Comparison of ENCODE assay signal across 34 cellular contexts in the genomic region with DNA sequence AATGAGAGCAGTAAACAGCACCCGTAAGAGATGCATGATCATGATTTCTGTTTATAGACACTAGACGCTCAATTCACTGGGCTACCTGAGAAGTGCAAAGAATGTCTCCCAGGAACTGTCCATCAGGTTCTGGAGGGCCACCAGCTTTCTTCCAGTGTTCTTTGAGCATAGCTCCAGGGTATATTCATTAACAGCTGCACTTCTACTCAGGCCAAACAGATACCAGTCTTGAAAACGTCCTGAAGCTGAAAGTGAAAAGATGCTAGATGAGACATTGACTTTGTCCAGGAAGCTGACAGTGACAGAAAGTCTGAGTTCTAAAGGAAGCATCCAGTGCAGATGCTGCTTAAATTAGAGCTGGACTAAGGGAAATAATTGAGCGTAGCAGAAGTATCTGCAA.
"Had no signal": no experiment of that assay in that cellular context is flagged by ENCODE, and none has a peak within 500 bp of the region (broad histone marks: within the 10 kb centered on the region; RNA-seq: fewer than 3 reads in every experiment).

No MANE protein-coding gene starts in this region.

- H3K27me3 ChIP-seq: adrenal gland, body of pancreas, brain microvascular endothelial cell, breast epithelium had no signal

- H3K27me3 Mint-ChIP-seq: activated B cell treated with CpG ODN at 0.5 μM for 24 hours; activated CD4-positive, alpha-beta memory T cell treated with anti-CD3 and anti-CD28 coated beads for 36 hours; activated CD4-positive, alpha-beta T cell treated with anti-CD3 and anti-CD28 coated beads, Interleukin-2, amount 10 ng/mL, durations not matched to agents 24 days and 14 days; activated CD8-positive, alpha-beta T cell treated with anti-CD3 and anti-CD28 coated beads for 36 hours; activated naive CD8-positive, alpha-beta T cell treated with anti-CD3 and anti-CD28 coated beads for 36 hours; activated T-helper 17 cell treated with anti-CD3 and anti-CD28 coated beads, Interleukin-2, amount 50 U/mL, for 72 hours had no signal

- H3K27ac Mint-ChIP-seq: activated B cell treated with CpG ODN at 0.5 μM for 24 hours; activated CD4-positive, alpha-beta memory T cell treated with anti-CD3 and anti-CD28 coated beads for 36 hours; activated CD4-positive, alpha-beta T cell treated with anti-CD3 and anti-CD28 coated beads, Interleukin-2, amount 10 ng/mL, durations not matched to agents 24 days and 14 days; activated CD8-positive, alpha-beta T cell treated with anti-CD3 and anti-CD28 coated beads for 36 hours; activated naive CD4-positive, alpha-beta T cell treated with anti-CD3 and anti-CD28 coated beads for 36 hours; activated naive CD4-positive, alpha-beta T cell treated with anti-CD3 and anti-CD28 coated beads, Interleukin-2, amount 50 U/mL, for 72 hours; activated naive CD8-positive, alpha-beta T cell treated with anti-CD3 and anti-CD28 coated beads for 36 hours; activated T-cell treated with anti-CD3 and anti-CD28 coated beads, Interleukin-2, amount 50 U/mL, for 72 hours; activated T-helper 1 cell treated with anti-CD3 and anti-CD28 coated beads, Interleukin-12 subunit alpha, Interleukin-12 subunit beta, Interleukin-2, Interleukin-4 antibody, amounts not matched to agents 30 ng/mL and 10 ng/mL and 1 ng/mL, durations not matched to agents 14 hours and 24 hours and 36 hours; activated T-helper 17 cell treated with anti-CD3 and anti-CD28 coated beads, Interleukin-2, amount 50 U/mL, for 72 hours; T-helper 1 cell treated with Interleukin-12 subunit alpha and Interleukin-12 subunit beta and Interleukin-4 antibody, amounts not matched to agents 30 μg/mL and 1 μg/mL, for 36 hours; T-helper 2 cell treated with Interferon-gamma antibody and Interleukin-4, amounts not matched to agents 5 μg/mL and 100 μg/mL, for 36 hours had no signal

- ATAC-seq: activated CD8-positive, alpha-beta T cell treated with anti-CD3 and anti-CD28 coated beads for 36 hours; activated naive CD4-positive, alpha-beta T cell treated with anti-CD3 and anti-CD28 coated beads, Interleukin-2, amount 50 U/mL, for 72 hours; activated T-cell treated with anti-CD3 and anti-CD28 coated beads, Interleukin-2, amount 50 U/mL, for 4 hours; activated T-cell treated with anti-CD3 and anti-CD28 coated beads, Interleukin-2, amount 50 U/mL, for 72 hours; activated T-helper 17 cell treated with anti-CD3 and anti-CD28 coated beads, Interleukin-2, amount 50 U/mL, for 72 hours; body of pancreas had no signal

- H3K27ac ChIP-seq: adrenal gland, body of pancreas, brain microvascular endothelial cell, breast epithelium, VCaP had no signal

- H3K4me1 Mint-ChIP-seq: activated B cell treated with CpG ODN at 0.5 μM for 24 hours; activated CD4-positive, alpha-beta T cell treated with anti-CD3 and anti-CD28 coated beads, Interleukin-2, amount 10 ng/mL, durations not matched to agents 24 days and 14 days; activated naive CD8-positive, alpha-beta T cell treated with anti-CD3 and anti-CD28 coated beads for 36 hours; activated T-helper 17 cell treated with anti-CD3 and anti-CD28 coated beads, Interleukin-2, amount 50 U/mL, for 72 hours had no signal

- DNase-seq: activated B cell treated with CpG ODN at 0.5 μM for 24 hours; activated CD4-positive, alpha-beta memory T cell treated with anti-CD3 and anti-CD28 coated beads for 36 hours; activated CD4-positive, alpha-beta T cell treated with anti-CD3 and anti-CD28 coated beads for 4 hours; activated CD4-positive, alpha-beta T cell treated with anti-CD3 and anti-CD28 coated beads, Interleukin-2, amount 10 ng/mL, durations not matched to agents 24 days and 14 days; activated CD4-positive, alpha-beta T cell treated with anti-CD3 and anti-CD28 coated beads, Interleukin-2, amount 50 U/mL, for 1 hour; activated CD4-positive, alpha-beta T cell treated with anti-CD3 and anti-CD28 coated beads, Interleukin-2, amount 50 U/mL, for 4 hours; activated CD4-positive, CD25-positive, alpha-beta regulatory T cell treated with anti-CD3 and anti-CD28 coated beads, Interleukin-2, amount 50 U/mL, for 72 hours; activated CD8-positive, alpha-beta memory T cell treated with anti-CD3 and anti-CD28 coated beads, Interleukin-2, amount 50 U/mL, for 4 hours; activated CD8-positive, alpha-beta T cell treated with anti-CD3 and anti-CD28 coated beads for 36 hours; activated effector memory CD4-positive, alpha-beta T cell treated with anti-CD3 and anti-CD28 coated beads, Interleukin-2, amount 50 U/mL, for 16 hours; activated gamma-delta T cell treated with Interleukin-2 at 50 U/mL for 16 hours; activated naive CD4-positive, alpha-beta T cell; activated naive CD4-positive, alpha-beta T cell treated with anti-CD3 and anti-CD28 coated beads for 36 hours; activated naive CD4-positive, alpha-beta T cell treated with anti-CD3 and anti-CD28 coated beads, Interleukin-2, amount 50 U/mL, for 16 hours; activated naive CD8-positive, alpha-beta T cell treated with anti-CD3 and anti-CD28 coated beads for 36 hours; activated T-cell treated with anti-CD3 and anti-CD28 coated beads for 4 hours; activated T-cell treated with anti-CD3 and anti-CD28 coated beads, Interleukin-2, amount 50 U/mL, for 1 hour; activated T-cell treated with anti-CD3 and anti-CD28 coated beads, Interleukin-2, amount 50 U/mL, for 4 hours; activated T-cell treated with anti-CD3 and anti-CD28 coated beads, Interleukin-2, amount 50 U/mL, for 72 hours; adrenal gland; amniotic stem cell; aorta; body of pancreas; brain microvascular endothelial cell; central memory CD4-positive, alpha-beta T cell; T-helper 2 cell; T-helper 9 cell had no signal

- H3K4me1 ChIP-seq: adrenal gland, body of pancreas, breast epithelium had no signal

- H3K4me3 ChIP-seq: adrenal gland, body of pancreas, breast epithelium had no signal

- H3K36me3 Mint-ChIP-seq: activated CD4-positive, alpha-beta memory T cell treated with anti-CD3 and anti-CD28 coated beads for 36 hours; activated naive CD4-positive, alpha-beta T cell treated with anti-CD3 and anti-CD28 coated beads, Interleukin-2, amount 50 U/mL, for 72 hours; activated naive CD8-positive, alpha-beta T cell treated with anti-CD3 and anti-CD28 coated beads for 36 hours had no signal

- H3K9me3 ChIP-seq: adrenal gland, body of pancreas, breast epithelium had no signal

- H3K9me3 Mint-ChIP-seq: activated CD4-positive, alpha-beta T cell treated with anti-CD3 and anti-CD28 coated beads, Interleukin-2, amount 10 ng/mL, durations not matched to agents 24 days and 14 days had no signal

- H3K4me3 Mint-ChIP-seq: activated B cell treated with CpG ODN at 0.5 μM for 24 hours; activated CD4-positive, alpha-beta memory T cell treated with anti-CD3 and anti-CD28 coated beads for 36 hours; activated CD4-positive, alpha-beta T cell treated with anti-CD3 and anti-CD28 coated beads, Interleukin-2, amount 10 ng/mL, durations not matched to agents 24 days and 14 days; activated CD8-positive, alpha-beta T cell treated with anti-CD3 and anti-CD28 coated beads for 36 hours; activated naive CD4-positive, alpha-beta T cell treated with anti-CD3 and anti-CD28 coated beads for 36 hours; activated naive CD8-positive, alpha-beta T cell treated with anti-CD3 and anti-CD28 coated beads for 36 hours; activated T-cell treated with anti-CD3 and anti-CD28 coated beads, Interleukin-2, amount 50 U/mL, for 4 hours; activated T-cell treated with anti-CD3 and anti-CD28 coated beads, Interleukin-2, amount 50 U/mL, for 72 hours; activated T-helper 1 cell treated with anti-CD3 and anti-CD28 coated beads, Interleukin-12 subunit alpha, Interleukin-12 subunit beta, Interleukin-2, Interleukin-4 antibody, amounts not matched to agents 30 ng/mL and 10 ng/mL and 1 ng/mL, durations not matched to agents 14 hours and 24 hours and 36 hours; activated T-helper 17 cell treated with anti-CD3 and anti-CD28 coated beads, Interleukin-2, amount 50 U/mL, for 72 hours; T-helper 1 cell treated with Interleukin-12 subunit alpha and Interleukin-12 subunit beta and Interleukin-4 antibody, amounts not matched to agents 30 μg/mL and 1 μg/mL, for 36 hours; T-helper 2 cell treated with Interferon-gamma antibody and Interleukin-4, amounts not matched to agents 5 μg/mL and 100 μg/mL, for 36 hours had no signal

- H3K36me3 ChIP-seq: adrenal gland, brain microvascular endothelial cell, breast epithelium had no signal
